14 cellular contexts compared by ENCODE assay signal in genomic region chr16:50384500-50385122, GRCh38. TPM values are rescaled to one million over a fixed set of nuclear protein-coding genes. Genes with fewer than 3 reads are reported as not detected.
DNase-seq lines count a peak whose midpoint lies in the region; ATAC-seq and TF ChIP-seq lines count a peak whose summit lies in the region.
"Had no signal": no experiment of that assay in that cellular context is flagged by ENCODE, and none has a peak within 500 bp of the region (broad histone marks: within the 10 kb centered on the region; RNA-seq: fewer than 3 reads in every experiment).

No MANE protein-coding gene starts in this region.

- H3K36me3 Mint-ChIP-seq in nephron progenitor cell (ENCODE audit: low read depth) (no peaks in the 10 kb centered on the region), T-cell (no peaks in the 10 kb centered on the region)
- H3K36me3 Mint-ChIP-seq: CD8-positive, alpha-beta T cell had no signal

- H3K4me3 Mint-ChIP-seq in nephron progenitor cell (no peak overlapping the region), T-cell (no peak overlapping the region)
- H3K4me3 Mint-ChIP-seq: CD8-positive, alpha-beta T cell; GM23338 had no signal

- peak; percentile 47 for DNase-seq in SK-N-DZ (ENCODE audit: low spot score)
- DNase-seq in nephron progenitor cell = no peak
- no peak for DNase-seq in T-cell
- no peak for DNase-seq in AML-193 (lab: John Stamatoyannopoulos, UW)
- no peak for DNase-seq in Peyer's patch
- no peak for DNase-seq in uterus
- DNase-seq: ACHN; Calu3; CD8-positive, alpha-beta T cell; HCEC 1CT had no signal

- H3K27ac Mint-ChIP-seq in nephron progenitor cell (peak overlapping the region; percentile 36), T-cell (no peak overlapping the region)
- H3K27ac Mint-ChIP-seq: CD8-positive, alpha-beta T cell; GM23338 had no signal

- H3K27me3 Mint-ChIP-seq in nephron progenitor cell (ENCODE audit: low read depth, poor library complexity) (peaks cover 4% of the 10 kb centered on the region), T-cell (peaks cover 2 to 7% of the 10 kb centered on the region in 2 donors)

- H3K4me2 ChIP-seq in BLaER1 = 0 out of 2 replicates have a peak overlapping the region, but pooled peaks have one; percentile 60
- H3K4me2 ChIP-seq in BLaER1 treated with 17β-estradiol and CSF1 and Interleukin-3, amounts not matched to agents 10 nM and 100 nM = peak overlapping the region in 7 of 11 experiments; percentile 30 to 61 (median 51); a peak in 9 of 22 replicates
- H3K4me2 ChIP-seq: GM23338 had no signal

- TF ChIP-seq CTCF in nephron progenitor cell (IDR thresholded peaks at IDR 0.05) (no peak), Peyer's patch (IDR thresholded peaks at IDR 0.05) (no peak), uterus (IDR thresholded peaks at IDR 0.05) (no peak)

- peaks cover 21% of the 10 kb centered on the region for H3K4me1 ChIP-seq in BLaER1
- H3K4me1 ChIP-seq in BLaER1 treated with 17β-estradiol and CSF1 and Interleukin-3, amounts not matched to agents 10 nM and 100 nM = peaks cover 0 to 18% (median 14%) of the 10 kb centered on the region in 10 experiments; a peak in 15 of 20 replicates
- H3K4me1 ChIP-seq in Peyer's patch = no peaks in the 10 kb centered on the region
- no peaks in the 10 kb centered on the region for H3K4me1 ChIP-seq in uterus

- intact Hi-C loops in uterus (cut with DNase I; ENCODE audit: low total_unique reads) = no loop called here

- TF ChIP-seq POLR2A in Peyer's patch (IDR thresholded peaks at IDR 0.05) (no peak), uterus (IDR thresholded peaks at IDR 0.05) (no peak)

- H3K9ac ChIP-seq in BLaER1 = no peak overlapping the region
- no peak overlapping the region for H3K9ac ChIP-seq in BLaER1 treated with 17β-estradiol and CSF1 and Interleukin-3, amounts not matched to agents 10 nM and 100 nM

- peaks cover 48% of the 10 kb centered on the region for H3K4me1 Mint-ChIP-seq in nephron progenitor cell
- H3K4me1 Mint-ChIP-seq in T-cell = peaks cover 0 to 5% (median 0%) of the 10 kb centered on the region in 3 donors
- H3K4me1 Mint-ChIP-seq: GM23338 had no signal

- no peak overlapping the region for H3K27ac ChIP-seq in BLaER1
- H3K27ac ChIP-seq in BLaER1 treated with 17β-estradiol and CSF1 and Interleukin-3, amounts not matched to agents 10 nM and 100 nM = no peak overlapping the region
- H3K27ac ChIP-seq in Peyer's patch = no peak overlapping the region
- no peak overlapping the region for H3K27ac ChIP-seq in uterus
- H3K27ac ChIP-seq: HL-60 had no signal

- H3K36me3 ChIP-seq in BLaER1 = no peaks in the 10 kb centered on the region
- H3K36me3 ChIP-seq in BLaER1 treated with 17β-estradiol and CSF1 and Interleukin-3, amounts not matched to agents 10 nM and 100 nM = no peaks in the 10 kb centered on the region
- no peaks in the 10 kb centered on the region for H3K36me3 ChIP-seq in Peyer's patch
- H3K36me3 ChIP-seq in uterus = no peaks in the 10 kb centered on the region

- CTCF ChIA-PET in T-cell (lab: Charles Lee) = no interaction called here

- POLR2A ChIA-PET in T-cell (lab: Charles Lee) = no interaction called here

- H3K9me3 ChIP-seq in BLaER1 (no peaks in the 10 kb centered on the region), Peyer's patch (no peaks in the 10 kb centered on the region), uterus (no peaks in the 10 kb centered on the region)
- H3K9me3 ChIP-seq in BLaER1 treated with 17β-estradiol and CSF1 and Interleukin-3, amounts not matched to agents 10 nM and 100 nM (replicated peaks in 1 of 11) = no peaks in the 10 kb centered on the region

- no peak for ATAC-seq in T-cell (replicated peaks in 1 of 4)
- ATAC-seq: CD8-positive, alpha-beta T cell; GM23338 had no signal

- H3K4me3 ChIP-seq in BLaER1 (no peak overlapping the region), Peyer's patch (no peak overlapping the region), uterus (no peak overlapping the region)
- no peak overlapping the region for H3K4me3 ChIP-seq in BLaER1 treated with 17β-estradiol and CSF1 and Interleukin-3, amounts not matched to agents 10 nM and 100 nM
- H3K4me3 ChIP-seq: GM23338 had no signal

- H4K20me1 ChIP-seq in BLaER1 = no peaks in the 10 kb centered on the region
- no peaks in the 10 kb centered on the region for H4K20me1 ChIP-seq in BLaER1 treated with 17β-estradiol and CSF1 and Interleukin-3, amounts not matched to agents 10 nM and 100 nM

- H3K27me3 ChIP-seq in BLaER1 (no peaks in the 10 kb centered on the region), Peyer's patch (no peaks in the 10 kb centered on the region), uterus (no peaks in the 10 kb centered on the region)
- H3K27me3 ChIP-seq in BLaER1 treated with 17β-estradiol and CSF1 and Interleukin-3, amounts not matched to agents 10 nM and 100 nM = no peaks in the 10 kb centered on the region

- H3K9me3 Mint-ChIP-seq in nephron progenitor cell (no peaks in the 10 kb centered on the region), T-cell (no peaks in the 10 kb centered on the region)
- H3K9me3 Mint-ChIP-seq: CD8-positive, alpha-beta T cell; GM23338 had no signal

RNA-seq across cellular contexts. Expression of gene BRD7, which starts 15.8 kb away (rescaled TPM):
- polyA plus RNA-seq in SK-N-DZ (2014; cell fraction: cytosol; rRNA removed) = 102 TPM in 2 replicates
- 74.8 and 92.0 TPM in 2 replicates for polyA plus RNA-seq in SK-N-DZ (2014; cell fraction: nucleus; rRNA removed)
- total RNA-seq in T-cell (100 to 1,000 TPM in 1 of 5 donors, 10 to 100 TPM in 4; 62.9 to 115 (median 75.4) TPM), Peyer's patch (10 to 100 TPM; 27.8 to 46.2 (median 36.8) TPM), uterus (10 to 100 TPM; 26.9 to 74.8 (median 40.3) TPM)
